27 cellular contexts compared by ENCODE assay signal in genomic region chr1:205109711-205110110, GRCh38.
"Had no signal": no experiment of that assay in that cellular context is flagged by ENCODE, and none has a peak within 500 bp of the region (broad histone marks: within the 10 kb centered on the region; RNA-seq: fewer than 3 reads in every experiment).

No MANE protein-coding gene starts in this region.

- H3K4me3 ChIP-seq: esophagus squamous epithelium, gastroesophageal sphincter had no signal

- ATAC-seq: activated CD4-positive, CD25-positive, alpha-beta regulatory T cell treated with anti-CD3 and anti-CD28 coated beads, Interleukin-2, amount 50 U/mL, for 24 hours; activated CD8-positive, alpha-beta T cell treated with anti-CD3 and anti-CD28 coated beads for 36 hours; activated naive CD4-positive, alpha-beta T cell treated with anti-CD3 and anti-CD28 coated beads, Interleukin-2, amount 50 U/mL, for 72 hours; activated T-cell treated with anti-CD3 and anti-CD28 coated beads, Interleukin-2, amount 50 U/mL, for 4 hours; activated T-helper 17 cell treated with anti-CD3 and anti-CD28 coated beads, Interleukin-2, amount 50 U/mL, for 72 hours; gastroesophageal sphincter; T-cell had no signal

- H3K27ac ChIP-seq: brain microvascular endothelial cell, epithelial cell of prostate, esophagus squamous epithelium, gastroesophageal sphincter, WERI-Rb-1 had no signal

- H3K4me3 Mint-ChIP-seq: activated B cell treated with CpG ODN at 0.5 μM for 24 hours; activated CD8-positive, alpha-beta T cell treated with anti-CD3 and anti-CD28 coated beads for 36 hours; activated naive CD8-positive, alpha-beta T cell treated with anti-CD3 and anti-CD28 coated beads, Interleukin-2, amount 10 ng/mL, durations not matched to agents 7 days and 5 days; activated T-cell treated with anti-CD3 and anti-CD28 coated beads, Interleukin-2, amount 50 U/mL, for 4 hours; activated T-helper 17 cell treated with anti-CD3 and anti-CD28 coated beads, Interleukin-2, amount 50 U/mL, for 72 hours; T-cell; T-helper 1 cell treated with Interleukin-12 subunit alpha and Interleukin-12 subunit beta and Interleukin-4 antibody, amounts not matched to agents 30 μg/mL and 1 μg/mL, for 36 hours had no signal

- H3K27me3 ChIP-seq: brain microvascular endothelial cell, esophagus squamous epithelium, gastroesophageal sphincter had no signal

- H3K27me3 Mint-ChIP-seq: activated B cell treated with CpG ODN at 0.5 μM for 24 hours; activated CD8-positive, alpha-beta T cell treated with anti-CD3 and anti-CD28 coated beads for 36 hours; activated naive CD8-positive, alpha-beta T cell treated with anti-CD3 and anti-CD28 coated beads, Interleukin-2, amount 10 ng/mL, durations not matched to agents 7 days and 5 days; activated T-helper 17 cell treated with anti-CD3 and anti-CD28 coated beads, Interleukin-2, amount 50 U/mL, for 72 hours; T-cell had no signal

- H3K27ac Mint-ChIP-seq: activated B cell treated with CpG ODN at 0.5 μM for 24 hours; activated CD8-positive, alpha-beta T cell treated with anti-CD3 and anti-CD28 coated beads for 36 hours; activated naive CD8-positive, alpha-beta T cell treated with anti-CD3 and anti-CD28 coated beads, Interleukin-2, amount 10 ng/mL, durations not matched to agents 7 days and 5 days; activated T-helper 17 cell treated with anti-CD3 and anti-CD28 coated beads, Interleukin-2, amount 50 U/mL, for 72 hours; T-helper 1 cell treated with Interleukin-12 subunit alpha and Interleukin-12 subunit beta and Interleukin-4 antibody, amounts not matched to agents 30 μg/mL and 1 μg/mL, for 36 hours had no signal

- DNase-seq: activated B cell treated with CpG ODN at 0.5 μM for 24 hours; activated CD4-positive, alpha-beta T cell treated with anti-CD3 and anti-CD28 coated beads for 48 hours; activated CD4-positive, alpha-beta T cell treated with anti-CD3 and anti-CD28 coated beads, Interleukin-2, amount 50 U/mL, for 1 hour; activated CD4-positive, alpha-beta T cell treated with anti-CD3 and anti-CD28 coated beads, Interleukin-2, amount 50 U/mL, for 48 hours; activated CD8-positive, alpha-beta memory T cell treated with anti-CD3 and anti-CD28 coated beads for 24 hours; activated CD8-positive, alpha-beta T cell treated with anti-CD3 and anti-CD28 coated beads for 36 hours; activated effector memory CD4-positive, alpha-beta T cell treated with Interleukin-2 at 50 U/mL for 16 hours; activated gamma-delta T cell treated with Interleukin-2 at 50 U/mL for 16 hours; activated naive CD4-positive, alpha-beta T cell treated with Interleukin-2 at 50 U/mL for 16 hours; activated naive CD8-positive, alpha-beta T cell treated with anti-CD3 and anti-CD28 coated beads, Interleukin-2, amount 10 ng/mL, durations not matched to agents 7 days and 5 days; activated T-cell treated with anti-CD3 and anti-CD28 coated beads, Interleukin-2, amount 50 U/mL, for 4 hours; brain microvascular endothelial cell; cortex of kidney; dermis blood vessel endothelial cell; effector CD8-positive, alpha-beta T cell; esophagus squamous epithelium; foreskin melanocyte; SW 1271; T-cell; T1000; WERI-Rb-1 had no signal

- H3K9me3 Mint-ChIP-seq: activated B cell treated with CpG ODN at 0.5 μM for 24 hours; activated CD8-positive, alpha-beta T cell treated with anti-CD3 and anti-CD28 coated beads for 36 hours; activated naive CD4-positive, alpha-beta T cell treated with anti-CD3 and anti-CD28 coated beads, Interleukin-2, amount 50 U/mL, for 72 hours; activated naive CD8-positive, alpha-beta T cell treated with anti-CD3 and anti-CD28 coated beads, Interleukin-2, amount 10 ng/mL, durations not matched to agents 7 days and 5 days; activated T-cell treated with anti-CD3 and anti-CD28 coated beads, Interleukin-2, amount 50 U/mL, for 4 hours; activated T-helper 17 cell treated with anti-CD3 and anti-CD28 coated beads, Interleukin-2, amount 50 U/mL, for 72 hours; T-cell; T-helper 1 cell treated with Interleukin-12 subunit alpha and Interleukin-12 subunit beta and Interleukin-4 antibody, amounts not matched to agents 30 μg/mL and 1 μg/mL, for 36 hours had no signal
